ENCODE assay signal across 8 cellular contexts in the genomic region with DNA sequence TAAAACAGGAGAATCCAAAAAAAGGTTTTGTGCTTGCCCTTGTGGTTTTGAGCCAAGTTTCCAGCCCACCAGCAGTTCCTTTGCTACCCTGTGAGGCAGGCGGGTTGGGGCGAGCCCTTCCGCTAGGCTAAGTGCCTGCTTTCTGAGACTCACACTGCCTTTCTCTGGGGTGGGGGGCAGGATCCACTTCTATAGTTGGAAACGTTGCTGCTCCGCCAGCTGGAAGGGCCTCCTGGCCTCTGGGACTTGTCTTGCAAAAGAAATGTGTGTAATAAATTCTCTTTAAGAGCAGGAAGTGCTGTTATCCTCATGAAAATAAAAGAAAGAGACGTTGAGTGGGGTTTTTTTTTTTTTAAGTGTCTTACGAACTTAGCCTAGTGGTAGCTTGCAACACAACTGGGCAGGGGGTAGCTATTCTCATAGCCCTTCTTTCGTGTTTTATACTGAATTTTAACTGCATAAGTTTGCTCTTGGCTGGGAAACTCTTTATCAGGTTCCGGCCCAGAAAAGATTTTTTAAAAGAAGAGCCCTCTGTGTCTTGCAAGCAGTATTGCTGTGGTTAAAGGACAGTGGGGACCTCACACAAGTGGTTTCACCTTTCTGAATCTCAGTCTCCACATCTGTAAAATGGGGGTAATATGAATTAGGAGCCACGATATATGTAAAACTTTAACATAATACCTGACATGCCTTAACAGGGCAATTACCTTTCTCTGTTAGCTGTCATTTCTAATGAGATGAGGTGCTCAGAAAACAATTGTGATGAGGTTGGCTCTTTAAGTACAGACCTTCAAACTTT. TPM values are rescaled to one million over a fixed set of nuclear protein-coding genes. Genes with fewer than 3 reads are reported as not detected.
A peak's percentile ranks its signal among the peaks of the same experiment; 100 is the strongest.
DNase-seq lines count a peak whose midpoint lies in the region; ATAC-seq and TF ChIP-seq lines count a peak whose summit lies in the region.

No MANE protein-coding gene starts in this region.

- peaks cover 32% of the 10 kb centered on the region for H3K36me3 ChIP-seq in WERI-Rb-1

- H3K4me1 Mint-ChIP-seq in central memory CD8-positive, alpha-beta T cell, result peaks cover 35% of the 10 kb centered on the region

- H3K27me3 ChIP-seq in WERI-Rb-1 (ENCODE audit: insufficient read depth, low read depth, severe bottlenecking), result no peaks in the 10 kb centered on the region

- H3K27ac Mint-ChIP-seq in central memory CD8-positive, alpha-beta T cell (ENCODE audit: low read depth), result peak overlapping the region; percentile 86

- no peaks in the 10 kb centered on the region for H3K27me3 Mint-ChIP-seq in central memory CD8-positive, alpha-beta T cell

- peaks cover 42% of the 10 kb centered on the region for H3K36me3 Mint-ChIP-seq in central memory CD8-positive, alpha-beta T cell (ENCODE audit: insufficient read depth)

- TF ChIP-seq CTCF in WERI-Rb-1 (IDR thresholded peaks at IDR 0.05; ENCODE audit: low read depth, low read length), result no peak

- no peaks in the 10 kb centered on the region for H3K9me3 Mint-ChIP-seq in central memory CD8-positive, alpha-beta T cell

- no peaks in the 10 kb centered on the region for H3K9me3 ChIP-seq in WERI-Rb-1 (ENCODE audit: severe bottlenecking)

- H3K4me3 ChIP-seq in GM08714 (ENCODE audit: low read length) (peak overlapping the region; percentile 45; the same call in 1 of the 2 replicates), WERI-Rb-1 (ENCODE audit: low read depth, low read length) (no peak overlapping the region)

- no peak for ATAC-seq in central memory CD8-positive, alpha-beta T cell (replicated peaks; ENCODE audit: extremely low read depth, poor library complexity, severe bottlenecking)
- ATAC-seq in sciatic nerve (peak; percentile 89), GM21723 (IDR thresholded peaks at IDR 0.05; ENCODE audit: unreplicated experiment) (no peak)

- H3K4me3 Mint-ChIP-seq in central memory CD8-positive, alpha-beta T cell, result peak overlapping the region; percentile 48

- H3K27ac ChIP-seq in WERI-Rb-1, result no peak overlapping the region

- DNase-seq in NOMO-1 treated with DMSO at 0.1 percent for 48 hours (lab: John Stamatoyannopoulos, UW; ENCODE audit: unreplicated experiment) (peak; percentile 84), sciatic nerve (ENCODE audit: low spot score) (no peak), HCEC 1CT (no peak), NCI-H2029 treated with DMSO at 0.1 percent for 48 hours (lab: John Stamatoyannopoulos, UW) (no peak), WERI-Rb-1 (no peak)
- no peak for DNase-seq in central memory CD8-positive, alpha-beta T cell (ENCODE audit: low spot score in 2 of 2)

- intact Hi-C loops in sciatic nerve (cut with DNase I), result no loop called here

RNA-seq across cellular contexts. Expression of gene JADE2, which starts 19.8 kb away (rescaled TPM):
- total RNA-seq in sciatic nerve, result 55.0 TPM
